In genomic region chr6:137926207-137926731, GRCh38 we compare ENCODE assay signal across 9 cellular contexts. TPM values are rescaled to one million over a fixed set of nuclear protein-coding genes. Genes with fewer than 3 reads are reported as not detected.
DNase-seq lines count a peak whose midpoint lies in the region; ATAC-seq and TF ChIP-seq lines count a peak whose summit lies in the region.
"Had no signal": no experiment of that assay in that cellular context is flagged by ENCODE, and none has a peak within 500 bp of the region (broad histone marks: within the 10 kb centered on the region; RNA-seq: fewer than 3 reads in every experiment).

No MANE protein-coding gene starts in this region.

- TF ChIP-seq POLR2A in suprapubic skin (IDR thresholded peaks at IDR 0.05) = no peak

- H3K4me3 Mint-ChIP-seq in activated T-cell treated with anti-CD3 and anti-CD28 coated beads, Interleukin-2, amount 50 U/mL, for 4 hours = no peak overlapping the region

- H3K4me1 ChIP-seq in suprapubic skin = peaks cover 27% of the 10 kb centered on the region
- H3K4me1 ChIP-seq: parathyroid adenoma had no signal

- WGBS in suprapubic skin = 21% methylated on average over 1 of the region's 1 CpG

- TF ChIP-seq CTCF in AG04449 (IDR thresholded peaks at IDR 0.05; ENCODE audit: insufficient read depth, low read length, missing control alignments) = no peak
- TF ChIP-seq CTCF in suprapubic skin (IDR thresholded peaks at IDR 0.05) = no peak

- DNase-seq in AG04449 (ENCODE audit: low read depth, low spot score) (peak; percentile 77), H7 (peak; percentile 22), kidney tubule cell (ENCODE audit: low spot score) (peak; percentile 95), NOMO-1 treated with DMSO at 0.1 percent for 48 hours (lab: John Stamatoyannopoulos, UW; ENCODE audit: unreplicated experiment) (no peak), suprapubic skin (ENCODE audit: low spot score in 2 of 2) (no peak), Kasumi-1 (lab: John Stamatoyannopoulos, UW) (no peak)
- DNase-seq in activated T-cell treated with anti-CD3 and anti-CD28 coated beads, Interleukin-2, amount 50 U/mL, for 4 hours = peak; percentile 25

- H3K27ac ChIP-seq in suprapubic skin = no peak overlapping the region
- H3K27ac ChIP-seq: parathyroid adenoma had no signal

- no peaks in the 10 kb centered on the region for H3K9me3 Mint-ChIP-seq in activated T-cell treated with anti-CD3 and anti-CD28 coated beads, Interleukin-2, amount 50 U/mL, for 4 hours

- H3K4me1 Mint-ChIP-seq in activated T-cell treated with anti-CD3 and anti-CD28 coated beads, Interleukin-2, amount 50 U/mL, for 4 hours (ENCODE audit: low read depth) = peaks cover 50% of the 10 kb centered on the region

- H3K4me3 ChIP-seq in AG04449 (ENCODE audit: low read depth, low read length) (no peak overlapping the region), H7 (ENCODE audit: insufficient read depth, low read depth, low read length) (no peak overlapping the region), suprapubic skin (no peak overlapping the region)

- no peaks in the 10 kb centered on the region for H3K36me3 Mint-ChIP-seq in activated T-cell treated with anti-CD3 and anti-CD28 coated beads, Interleukin-2, amount 50 U/mL, for 4 hours (ENCODE audit: insufficient read depth)

- no peaks in the 10 kb centered on the region for H3K36me3 ChIP-seq in H7 (replicated peaks; ENCODE audit: control insufficient read depth, insufficient read depth, low read length)
- H3K36me3 ChIP-seq in suprapubic skin = no peaks in the 10 kb centered on the region

- POLR2A ChIA-PET in AG04449 (lab: Yijun Ruan, JAX) = interaction anchor here (0.9 kb wide), 1 partner anchor 54 kb away, joined by 3 read pairs; no protein-coding TSS in a partner anchor

- H3K27me3 ChIP-seq in H7 (ENCODE audit: control insufficient read depth, insufficient read depth, low read length) (no peaks in the 10 kb centered on the region), suprapubic skin (no peaks in the 10 kb centered on the region)

- no peaks in the 10 kb centered on the region for H3K27me3 Mint-ChIP-seq in activated T-cell treated with anti-CD3 and anti-CD28 coated beads, Interleukin-2, amount 50 U/mL, for 4 hours (ENCODE audit: low read depth)

- no peak for ATAC-seq in activated T-cell treated with anti-CD3 and anti-CD28 coated beads, Interleukin-2, amount 50 U/mL, for 4 hours
- ATAC-seq in GM21825 (IDR thresholded peaks at IDR 0.05; ENCODE audit: unreplicated experiment) = no peak

- no peak for TF ChIP-seq EP300 in suprapubic skin (IDR thresholded peaks at IDR 0.05)

- CTCF ChIA-PET in AG04449 (lab: Yijun Ruan, JAX) = interaction anchor here (1.0 to 3.8 kb wide), 10 partner anchors 9 to 221 kb away, joined by 3 to 26 read pairs (median 5); partner anchors contain the start of gene TNFAIP3

- no peaks in the 10 kb centered on the region for H3K9me3 ChIP-seq in suprapubic skin

RNA-seq across cellular contexts. Expression of gene TNFAIP3, which starts 59.2 kb away (rescaled TPM):
- total RNA-seq in H7 (2014; rRNA removed; shearing (Covaris generic)) = 1.2 and 1.7 TPM in 2 replicates
- 100 to 1,000 TPM; 254 to 441 (median 334) TPM for total RNA-seq in activated T-cell treated with anti-CD3 and anti-CD28 coated beads, Interleukin-2, amount 50 U/mL, for 4 hours
- 100 to 1,000 TPM in 3 of 4 donors, 10 to 100 TPM in 1; 64.1 to 146 (median 111) TPM for total RNA-seq in suprapubic skin

Comparison
In these comparisons a context has a peak if more than half of its experiments do, and no peak if none do; other contexts are left out.
1. DNase-seq: peak in AG04449 (single experiment), H7 (single experiment), activated T-cell treated with anti-CD3 and anti-CD28 coated beads, Interleukin-2, amount 50 U/mL, for 4 hours (single experiment) and kidney tubule cell (single experiment); none in NOMO-1 treated with DMSO at 0.1 percent for 48 hours (single experiment), suprapubic skin (0 of 2) and Kasumi-1 (0 of 2).
2. RNA of gene TNFAIP3, which starts 59.2 kb away (total RNA-seq): 254 to 441 TPM in activated T-cell treated with anti-CD3 and anti-CD28 coated beads, Interleukin-2, amount 50 U/mL, for 4 hours and 64.1 to 146 TPM in suprapubic skin; 1.2 to 1.7 TPM in H7; every median in the first group is over 10 times any median in the second.